Comparison of ENCODE assay signal across 8 cellular contexts in the genomic region with DNA sequence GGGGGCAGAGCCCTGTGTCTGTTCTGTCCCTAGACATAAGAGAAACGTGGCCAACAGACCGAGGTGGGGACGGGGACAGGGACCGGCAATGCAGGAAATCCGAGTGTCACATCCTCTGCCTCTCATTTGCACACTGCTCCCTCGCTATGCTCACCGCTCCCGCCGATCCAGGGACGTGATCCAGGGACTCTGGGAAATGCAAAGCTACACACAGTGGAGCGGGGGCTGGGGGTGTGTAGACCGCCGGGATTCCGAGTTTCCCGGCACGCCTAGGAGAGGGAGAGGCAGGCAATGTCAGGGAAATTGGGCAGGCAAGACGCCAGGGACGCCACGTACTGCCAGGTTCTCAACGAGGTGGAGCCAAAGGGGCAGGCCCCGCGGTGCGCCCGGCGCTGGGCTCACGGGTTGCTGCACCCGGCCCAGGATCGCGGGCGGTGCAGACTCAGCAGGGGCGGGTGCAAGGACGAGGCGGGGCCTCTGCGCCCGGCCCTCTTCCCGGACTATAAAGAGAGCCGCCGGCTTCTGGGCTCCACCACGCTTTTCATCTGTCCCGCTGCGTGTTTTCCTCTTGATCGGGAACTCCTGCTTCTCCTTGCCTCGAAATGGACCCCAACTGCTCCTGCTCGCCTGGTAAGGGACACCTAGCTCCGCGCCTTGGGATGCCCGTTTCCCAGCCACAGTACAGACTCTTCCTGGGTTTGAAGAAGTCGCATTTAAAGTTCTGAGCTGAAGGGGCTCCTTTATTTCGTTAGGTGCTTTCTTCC. TPM values are rescaled to one million over a fixed set of nuclear protein-coding genes. Genes with fewer than 3 reads are reported as not detected.
DNase-seq lines count a peak whose midpoint lies in the region; ATAC-seq and TF ChIP-seq lines count a peak whose summit lies in the region.

MT1X (plus strand) TSS at position 532 of the 764 bp plus-strand sequence; CDS start at position 603, 71 bp downstream.

- TF ChIP-seq EP300 in neural cell (conservative IDR thresholded peaks at IDR 0.05; ENCODE audit: poor library complexity, severe bottlenecking) (no peak), stomach (IDR thresholded peaks at IDR 0.05) (peak; percentile 86)

- peaks cover 40% of the 10 kb centered on the region for H3K36me3 Mint-ChIP-seq in GM23338 (ENCODE audit: low read depth)

- peak within 1 kb of the TSS; percentile 32 for H3K9ac ChIP-seq in neural cell (ENCODE audit: low read length)

- H3K4me1 Mint-ChIP-seq in GM23338, result peaks cover 27% of the 10 kb centered on the region

- DNase-seq in EH (ENCODE audit: low read depth), result peak; percentile 91
- DNase-seq in GM23338 (ENCODE audit: low spot score), result peak; percentile 89
- DNase-seq in Kasumi-1 (lab: John Stamatoyannopoulos, UW), result peak; percentile 89 to 92
- DNase-seq in activated T-helper 9 cell treated with anti-CD3 and anti-CD28 coated beads, Interleukin-2, amount 50 U/mL, for 16 hours (ENCODE audit: low read depth), result peak; percentile 79
- peak; percentile 88 for DNase-seq in fibroblast of pulmonary artery (ENCODE audit: low read depth)
- DNase-seq in stomach, result peak; percentile 97

- peaks cover 14% of the 10 kb centered on the region for H3K79me2 ChIP-seq in GM23338 (replicated peaks; ENCODE audit: insufficient read depth)
- H3K79me2 ChIP-seq in neural cell (replicated peaks; ENCODE audit: insufficient read depth, low read length), result no peaks in the 10 kb centered on the region

- peak within 1 kb of the TSS; percentile 86 for H3K4me3 ChIP-seq in GM23338
- H3K4me3 ChIP-seq in fibroblast of pulmonary artery (replicated peaks; ENCODE audit: low read depth, low read length), result peak within 1 kb of the TSS; percentile 68
- H3K4me3 ChIP-seq in neural cell (ENCODE audit: low read length), result peak within 1 kb of the TSS; percentile 64
- peak within 1 kb of the TSS; percentile 56 to 69 (median 61) for H3K4me3 ChIP-seq in stomach

- H4K20me1 ChIP-seq in GM23338 (replicated peaks; ENCODE audit: insufficient read depth) (no peaks in the 10 kb centered on the region), neural cell (ENCODE audit: insufficient read depth) (no peaks in the 10 kb centered on the region)

- H2AFZ ChIP-seq in GM23338 (peak within 1 kb of the TSS; percentile 95), neural cell (ENCODE audit: low read depth, low read length) (no peak within 1 kb of the TSS)

- H3K27me3 ChIP-seq in GM23338 (ENCODE audit: insufficient read depth), result peaks cover 24% of the 10 kb centered on the region
- H3K27me3 ChIP-seq in neural cell (ENCODE audit: insufficient read depth, low read depth, low read length), result peaks cover 37% of the 10 kb centered on the region
- H3K27me3 ChIP-seq in stomach, result peaks cover 0 to 8% (median 0%) of the 10 kb centered on the region in 3 donors

- H3K27ac ChIP-seq in GM23338 (ENCODE audit: low read depth) (no peak within 1 kb of the TSS), neural cell (ENCODE audit: low read length) (no peak within 1 kb of the TSS), stomach (peak within 1 kb of the TSS; percentile 78 to 86 (median 86))

- H3K4me3 Mint-ChIP-seq in GM23338, result peak within 1 kb of the TSS; percentile 93

- peaks cover 7% of the 10 kb centered on the region; the same call in 1 of the 2 replicates for H3F3A ChIP-seq in GM23338 (replicated peaks; ENCODE audit: low read depth)
- H3F3A ChIP-seq in neural cell (ENCODE audit: insufficient read depth, low read length, poor library complexity, severe bottlenecking), result no peaks in the 10 kb centered on the region

- H3K9me2 ChIP-seq in GM23338 (ENCODE audit: insufficient read depth), result no peaks in the 10 kb centered on the region
- H3K9me2 ChIP-seq in neural cell (ENCODE audit: insufficient read depth, low read length), result no peaks in the 10 kb centered on the region

- 0 to 2% (median 1%) methylated on average over 32 to 49 of the region's 49 CpGs for WGBS in stomach, 5 donors

- ATAC-seq in GM23338, result peak; percentile 92

- H3K27me3 Mint-ChIP-seq in GM23338 (ENCODE audit: insufficient read depth, low read depth, poor library complexity), result peaks cover 24% of the 10 kb centered on the region

- peaks cover 11% of the 10 kb centered on the region; the same call in 2 of the 3 replicates for H3K9me3 Mint-ChIP-seq in GM23338

- intact Hi-C loops in stomach (cut with DNase I; ENCODE audit: low total_unique reads), result no loop called here

- TF ChIP-seq RAD21 in neural cell (conservative IDR thresholded peaks at IDR 0.05), result no peak

- TF ChIP-seq POLR2A in Raji (IDR thresholded peaks at IDR 0.05; ENCODE audit: insufficient read depth, low read depth, low read length) (peak; percentile 93), stomach (IDR thresholded peaks at IDR 0.05) (peak in 2 of 4 donors; percentile 32 to 92)

- TF ChIP-seq CTCF in GM23338 (conservative IDR thresholded peaks at IDR 0.05; ENCODE audit: low read depth in 2 of 2), result no peak
- TF ChIP-seq CTCF in fibroblast of pulmonary artery (IDR thresholded peaks at IDR 0.05; ENCODE audit: low read length, missing control alignments), result no peak
- no peak for TF ChIP-seq CTCF in neural cell (IDR thresholded peaks at IDR 0.05; ENCODE audit: poor library complexity, severe bottlenecking)
- TF ChIP-seq CTCF in stomach (IDR thresholded peaks at IDR 0.05), result no peak

- H3K4me1 ChIP-seq in GM23338 (ENCODE audit: insufficient read depth), result peaks cover 28% of the 10 kb centered on the region
- H3K4me1 ChIP-seq in stomach, result peaks cover 18 to 40% (median 35%) of the 10 kb centered on the region in 4 donors

- H3K27ac Mint-ChIP-seq in GM23338, result peak within 1 kb of the TSS; percentile 89; the same call in 1 of the 2 replicates

- H3K4me2 ChIP-seq in GM23338 (peak within 1 kb of the TSS; percentile 96), neural cell (ENCODE audit: low read length) (no peak within 1 kb of the TSS)

- H3K9me3 ChIP-seq in neural cell (ENCODE audit: low read length) (no peaks in the 10 kb centered on the region), stomach (peaks cover 0 to 11% (median 0%) of the 10 kb centered on the region in 4 donors)

- H3K36me3 ChIP-seq in GM23338 (ENCODE audit: insufficient read depth), result no peaks in the 10 kb centered on the region
- H3K36me3 ChIP-seq in neural cell (ENCODE audit: insufficient read depth, low read length), result no peaks in the 10 kb centered on the region
- peaks cover 0 to 11% (median 0%) of the 10 kb centered on the region in 4 donors for H3K36me3 ChIP-seq in stomach

TF ChIP-seq in GM23338, 12 proteins besides CTCF, POLR2A, EP300 and RAD21:
- TF ChIP-seq, protein P1, sequence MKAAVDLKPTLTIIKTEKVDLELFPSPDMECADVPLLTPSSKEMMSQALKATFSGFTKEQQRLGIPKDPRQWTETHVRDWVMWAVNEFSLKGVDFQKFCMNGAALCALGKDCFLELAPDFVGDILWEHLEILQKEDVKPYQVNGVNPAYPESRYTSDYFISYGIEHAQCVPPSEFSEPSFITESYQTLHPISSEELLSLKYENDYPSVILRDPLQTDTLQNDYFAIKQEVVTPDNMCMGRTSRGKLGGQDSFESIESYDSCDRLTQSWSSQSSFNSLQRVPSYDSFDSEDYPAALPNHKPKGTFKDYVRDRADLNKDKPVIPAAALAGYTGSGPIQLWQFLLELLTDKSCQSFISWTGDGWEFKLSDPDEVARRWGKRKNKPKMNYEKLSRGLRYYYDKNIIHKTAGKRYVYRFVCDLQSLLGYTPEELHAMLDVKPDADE (IDR thresholded peaks at IDR 0.05), result peak; percentile 45; the same call in 1 of the 2 replicates
- TF ChIP-seq NANOG (IDR thresholded peaks at IDR 0.05; ENCODE audit: borderline replicate concordance) (no peak), POLR2AphosphoS5 (IDR thresholded peaks at IDR 0.05; ENCODE audit: low read depth) (peak; percentile 97)

TF ChIP-seq in neural cell, 6 proteins besides CTCF, POLR2A, EP300 and RAD21:
- TF ChIP-seq SMC3 (conservative IDR thresholded peaks at IDR 0.05; ENCODE audit: poor library complexity), result peak; percentile 12
- no peak for TF ChIP-seq POLR2AphosphoS5 (IDR thresholded peaks at IDR 0.05)
- no peak for TF ChIP-seq EZH2 (IDR thresholded peaks at IDR 0.05; ENCODE audit: borderline replicate concordance, insufficient read depth, low read length, poor library complexity, severe bottlenecking)

RNA-seq across cellular contexts. Expression of gene MT1X, which starts in this region (rescaled TPM):
- 187 and 293 TPM in 2 replicates for total RNA-seq in GM23338 (2014; rRNA removed; shearing (Covaris generic))
- 942 and 1,099 TPM in 2 replicates for polyA plus RNA-seq in GM23338 (2016; fragmentation: Nextera tagmentation; extraction: Ambion mirVana)
- 3.0 and 8.1 TPM in 2 replicates for polyA plus RNA-seq in neural cell
- 2.2 TPM in 1 of 2 replicates, not detected in the other for polyA minus RNA-seq in neural cell
- 1,000 to 10,000 TPM in 1 of 5 donors, 100 to 1,000 TPM in 4; 261 to 1,065 (median 315) TPM for total RNA-seq in stomach
- 1,000 to 10,000 TPM in 2 of 3 donors, 100 to 1,000 TPM in 1; 760 to 1,982 (median 1,143) TPM for polyA plus RNA-seq in stomach

Comparison
In these comparisons a context has a peak if more than half of its experiments do, and no peak if none do; other contexts are left out.
1. RNA of gene MT1X (polyA plus RNA-seq): 760 to 1,982 TPM in stomach and 942 to 1,099 TPM in GM23338; 3.0 to 8.1 TPM in neural cell; every median in the first group is over 10 times any median in the second.
2. H3K27ac ChIP-seq: peak in stomach (5 of 5); none in GM23338 (single experiment) and neural cell (single experiment).
3. Peak in every context shown above with its lines, with median percentiles within 50 percentile points of each other: DNase-seq and H3K4me3 ChIP-seq.